ENCODE assay signal across 1 cellular context in the genomic region with DNA sequence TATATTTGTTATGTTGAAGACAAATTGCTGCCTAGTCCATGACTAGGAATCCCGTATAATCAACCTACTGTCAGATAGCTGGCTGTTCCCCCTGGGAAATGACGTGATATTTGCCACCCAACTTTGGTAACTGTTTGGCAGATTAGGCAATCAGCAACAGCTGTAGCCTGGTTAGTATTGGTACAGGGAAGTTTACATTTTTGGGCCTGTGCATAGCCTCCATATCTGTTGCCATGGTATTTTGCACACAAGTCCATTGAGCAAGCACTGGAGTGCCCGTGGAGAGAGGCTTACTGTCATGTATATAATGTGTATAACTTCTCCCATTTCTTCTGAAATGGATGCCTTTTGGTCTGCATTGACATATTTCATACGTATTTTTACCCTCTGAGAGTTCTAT.
TF ChIP-seq lines count a peak whose summit lies in the region.

No MANE protein-coding gene starts in this region.

TF ChIP-seq in A549, 52 proteins besides CTCF, POLR2A, EP300 and RAD21:
- TF ChIP-seq HOXA7 (CRISPR knock-in tag; IDR thresholded peaks at IDR 0.05) = no peak
- no peak for TF ChIP-seq SMC3 (IDR thresholded peaks at IDR 0.05)
- no peak for TF ChIP-seq RNF2 (IDR thresholded peaks at IDR 0.05; ENCODE audit: borderline replicate concordance, low read depth)
